Comparison of ENCODE assay signal across 20 cellular contexts in genomic region chrX:140355922-140356321, GRCh38.
A peak's percentile ranks its signal among the peaks of the same experiment; 100 is the strongest.
DNase-seq lines count a peak whose midpoint lies in the region; ATAC-seq and TF ChIP-seq lines count a peak whose summit lies in the region.
"Had no signal": no experiment of that assay in that cellular context is flagged by ENCODE, and none has a peak within 500 bp of the region (broad histone marks: within the 10 kb centered on the region; RNA-seq: fewer than 3 reads in every experiment).

No MANE protein-coding gene starts in this region.

- H3K56ac ChIP-seq in mesendoderm (ENCODE audit: low read length), result no peak overlapping the region

- no peak overlapping the region for H3K27ac Mint-ChIP-seq in endodermal cell
- H3K27ac Mint-ChIP-seq: B cell; CD4-positive, alpha-beta T cell; CD8-positive, alpha-beta T cell had no signal

- H3K27me3 ChIP-seq in left lung (peaks cover 0 to 3% of the 10 kb centered on the region in 2 donors), mesendoderm (ENCODE audit: insufficient read depth, low read length, poor library complexity) (no peaks in the 10 kb centered on the region), upper lobe of right lung (no peaks in the 10 kb centered on the region), endodermal cell (ENCODE audit: control insufficient read depth, insufficient read depth, low read length, poor library complexity, severe bottlenecking) (peaks cover 16% of the 10 kb centered on the region)

- peaks cover 7% of the 10 kb centered on the region for H3K4me1 Mint-ChIP-seq in endodermal cell
- H3K4me1 Mint-ChIP-seq: B cell had no signal

- no peak overlapping the region for H2BK15ac ChIP-seq in mesendoderm (replicated peaks; ENCODE audit: low read depth)

- H3K27me3 Mint-ChIP-seq in endodermal cell (ENCODE audit: insufficient read depth), result peaks cover 80% of the 10 kb centered on the region
- H3K27me3 Mint-ChIP-seq: B cell; CD4-positive, alpha-beta T cell had no signal

- H4K8ac ChIP-seq in mesendoderm (ENCODE audit: low read depth, low read length), result no peak overlapping the region

- POLR2A ChIA-PET in HEK293T (lab: Yijun Ruan, JAX), result no interaction called here

- H3K4me3 ChIP-seq in left lung, result no peak overlapping the region
- no peak overlapping the region for H3K4me3 ChIP-seq in mesendoderm (ENCODE audit: low read length)
- no peak overlapping the region for H3K4me3 ChIP-seq in upper lobe of right lung
- no peak overlapping the region for H3K4me3 ChIP-seq in endodermal cell (ENCODE audit: low read length)
- H3K4me3 ChIP-seq: A549; BLaER1 treated with 17β-estradiol and CSF1 and Interleukin-3, amounts not matched to agents 10 nM and 100 nM had no signal

- no peaks in the 10 kb centered on the region for H3K36me3 Mint-ChIP-seq in endodermal cell (ENCODE audit: low read depth)
- H3K36me3 Mint-ChIP-seq: CD8-positive, alpha-beta T cell had no signal

- H3K36me3 ChIP-seq in left lung (no peaks in the 10 kb centered on the region), mesendoderm (ENCODE audit: control insufficient read depth, insufficient read depth, low read length) (no peaks in the 10 kb centered on the region), upper lobe of right lung (no peaks in the 10 kb centered on the region), endodermal cell (ENCODE audit: control insufficient read depth, insufficient read depth, low read length) (no peaks in the 10 kb centered on the region)
- H3K36me3 ChIP-seq: BLaER1 treated with 17β-estradiol and CSF1 and Interleukin-3, amounts not matched to agents 10 nM and 100 nM had no signal

- CTCF ChIA-PET in HEK293T (lab: Yijun Ruan, JAX), result no interaction called here

- H3K9me3 ChIP-seq in left lung (no peaks in the 10 kb centered on the region), upper lobe of right lung (no peaks in the 10 kb centered on the region), endodermal cell (ENCODE audit: control insufficient read depth, low read length) (no peaks in the 10 kb centered on the region)
- H3K9me3 ChIP-seq: A549, Caco-2 had no signal

- H3K4me2 ChIP-seq in mesendoderm (ENCODE audit: low read length), result no peak overlapping the region
- H3K4me2 ChIP-seq: A549; BLaER1 treated with 17β-estradiol and CSF1 and Interleukin-3, amounts not matched to agents 10 nM and 100 nM had no signal

- H3K9me3 Mint-ChIP-seq in endodermal cell, result no peaks in the 10 kb centered on the region
- H3K9me3 Mint-ChIP-seq: CD4-positive, alpha-beta T cell; CD8-positive, alpha-beta T cell had no signal

- H3K79me1 ChIP-seq in mesendoderm (ENCODE audit: low read length), result no peaks in the 10 kb centered on the region

- no peak overlapping the region for H3K18ac ChIP-seq in mesendoderm (ENCODE audit: low read length)

- H3K23ac ChIP-seq in mesendoderm (ENCODE audit: low read length), result no peak overlapping the region

- ATAC-seq in left lung, result peak; percentile 82
- ATAC-seq in upper lobe of right lung, result peak; percentile 56
- ATAC-seq: A549; CD8-positive, alpha-beta T cell had no signal

- H3K27ac ChIP-seq in left lung (no peak overlapping the region), mesendoderm (ENCODE audit: low read depth, low read length) (no peak overlapping the region), upper lobe of right lung (no peak overlapping the region), endodermal cell (ENCODE audit: low read depth, low read length) (no peak overlapping the region)
- H3K27ac ChIP-seq: 22Rv1; A549; BLaER1 treated with 17β-estradiol and CSF1 and Interleukin-3, amounts not matched to agents 10 nM and 100 nM; C4-2B had no signal

- peak; percentile 10 for DNase-seq in DMS53 (lab: John Stamatoyannopoulos, UW)
- DNase-seq in DMS53 treated with DMSO at 0.1 percent for 48 hours (lab: John Stamatoyannopoulos, UW; ENCODE audit: unreplicated experiment), result no peak
- DNase-seq in left lung, result peak in 1 of 2 donors; percentile 34
- peak; percentile 4 for DNase-seq in mesendoderm
- no peak for DNase-seq in upper lobe of right lung
- no peak for DNase-seq in NCI-H1092 treated with DMSO at 0.1 percent for 48 hours (lab: John Stamatoyannopoulos, UW)
- no peak for DNase-seq in endodermal cell
- no peak for DNase-seq in HEK293T (ENCODE audit: extremely low spot score)
- DNase-seq: AML-193; Caco-2; Calu3; CD4-positive, alpha-beta T cell; CD8-positive, alpha-beta T cell; DMS79 treated with DMSO at 0.1 percent for 48 hours; GDM1 had no signal

- no CpG with 5 or more reads among the region's 9 CpGs for WGBS in mesendoderm (ENCODE audit: extremely low coverage, insufficient coverage, low lambda C conversion rate)
- 80 to 94% methylated on average over 1 to 8 of the region's 9 CpGs for WGBS in endodermal cell (ENCODE audit: insufficient coverage in 1 of 2, insufficient read length in 1 of 2), 2 experiments

- TF ChIP-seq CTCF in left lung (IDR thresholded peaks at IDR 0.05) (no peak), upper lobe of right lung (IDR thresholded peaks at IDR 0.05) (no peak), endodermal cell (conservative IDR thresholded peaks at IDR 0.05) (no peak)

- H2BK120ac ChIP-seq in mesendoderm (ENCODE audit: low read depth, low read length), result no peak overlapping the region

- no peak overlapping the region for H2AK5ac ChIP-seq in mesendoderm (ENCODE audit: low read length)

- intact Hi-C loops in left lung (cut with DNase I), result no loop called here
- intact Hi-C loops in upper lobe of right lung (cut with DNase I), result no loop called here

- no peak overlapping the region for H4K5ac ChIP-seq in mesendoderm (ENCODE audit: low read length)

- no peak overlapping the region for H3K4me3 Mint-ChIP-seq in endodermal cell
- H3K4me3 Mint-ChIP-seq: B cell; CD4-positive, alpha-beta T cell; CD8-positive, alpha-beta T cell had no signal

- no peaks in the 10 kb centered on the region for H3K4me1 ChIP-seq in left lung
- H3K4me1 ChIP-seq in mesendoderm (ENCODE audit: control insufficient read depth, low read depth, low read length), result no peaks in the 10 kb centered on the region
- no peaks in the 10 kb centered on the region for H3K4me1 ChIP-seq in upper lobe of right lung
- H3K4me1 ChIP-seq in endodermal cell (ENCODE audit: control insufficient read depth, insufficient read depth, low read length), result no peaks in the 10 kb centered on the region
- H3K4me1 ChIP-seq: A549; BLaER1 treated with 17β-estradiol and CSF1 and Interleukin-3, amounts not matched to agents 10 nM and 100 nM; Caco-2 had no signal

- no peak overlapping the region for H3K9ac ChIP-seq in mesendoderm (ENCODE audit: low read length)
- H3K9ac ChIP-seq in endodermal cell (ENCODE audit: extremely low read depth, low read length, poor library complexity, severe bottlenecking), result no peak overlapping the region
- H3K9ac ChIP-seq: BLaER1 treated with 17β-estradiol and CSF1 and Interleukin-3, amounts not matched to agents 10 nM and 100 nM had no signal

- no peak overlapping the region for H3K4ac ChIP-seq in mesendoderm (ENCODE audit: low read depth, low read length)

- H2BK5ac ChIP-seq in mesendoderm (ENCODE audit: low read length), result no peak overlapping the region

- H3K79me2 ChIP-seq in mesendoderm (ENCODE audit: control insufficient read depth, insufficient read depth, low read length), result no peaks in the 10 kb centered on the region

TF ChIP-seq in HEK293T, 16 proteins besides CTCF, POLR2A, EP300 and RAD21:
- TF ChIP-seq L3MBTL2 (conservative IDR thresholded peaks at IDR 0.05), result no peak
- no peak for TF ChIP-seq CTBP1 (IDR thresholded peaks at IDR 0.05; ENCODE audit: borderline replicate concordance)
- TF ChIP-seq LEF1 (IDR thresholded peaks at IDR 0.05; ENCODE audit: borderline replicate concordance), result no peak
- no peak for TF ChIP-seq SUZ12 (IDR thresholded peaks at IDR 0.05)
- no peak for TF ChIP-seq ZNF384 (IDR thresholded peaks at IDR 0.05)
- no peak for TF ChIP-seq HDGF (IDR thresholded peaks at IDR 0.05; ENCODE audit: borderline replicate concordance)
- TF ChIP-seq ARNT (IDR thresholded peaks at IDR 0.05), result no peak
- TF ChIP-seq, protein P1, sequence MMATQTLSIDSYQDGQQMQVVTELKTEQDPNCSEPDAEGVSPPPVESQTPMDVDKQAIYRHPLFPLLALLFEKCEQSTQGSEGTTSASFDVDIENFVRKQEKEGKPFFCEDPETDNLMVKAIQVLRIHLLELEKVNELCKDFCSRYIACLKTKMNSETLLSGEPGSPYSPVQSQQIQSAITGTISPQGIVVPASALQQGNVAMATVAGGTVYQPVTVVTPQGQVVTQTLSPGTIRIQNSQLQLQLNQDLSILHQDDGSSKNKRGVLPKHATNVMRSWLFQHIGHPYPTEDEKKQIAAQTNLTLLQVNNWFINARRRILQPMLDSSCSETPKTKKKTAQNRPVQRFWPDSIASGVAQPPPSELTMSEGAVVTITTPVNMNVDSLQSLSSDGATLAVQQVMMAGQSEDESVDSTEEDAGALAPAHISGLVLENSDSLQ (IDR thresholded peaks at IDR 0.05), result no peak
- TF ChIP-seq TARDBP (IDR thresholded peaks at IDR 0.05), result no peak
- no peak for TF ChIP-seq SP1 (IDR thresholded peaks at IDR 0.05)
- TF ChIP-seq FOXM1 (IDR thresholded peaks at IDR 0.05; ENCODE audit: borderline replicate concordance), result no peak
- TF ChIP-seq NFRKB (IDR thresholded peaks at IDR 0.05), result no peak
- TF ChIP-seq FOXK2 (IDR thresholded peaks at IDR 0.05), result no peak

Comparison
In these comparisons a context has a peak if more than half of its experiments do, and no peak if none do; other contexts are left out.
1. DNase-seq: peak in DMS53 (single experiment) and mesendoderm (single experiment); none in DMS53 treated with DMSO at 0.1 percent for 48 hours (single experiment), upper lobe of right lung (single experiment), NCI-H1092 treated with DMSO at 0.1 percent for 48 hours (single experiment), endodermal cell (single experiment) and HEK293T (single experiment).